1 cellular context compared by ENCODE assay signal in the genomic region with DNA sequence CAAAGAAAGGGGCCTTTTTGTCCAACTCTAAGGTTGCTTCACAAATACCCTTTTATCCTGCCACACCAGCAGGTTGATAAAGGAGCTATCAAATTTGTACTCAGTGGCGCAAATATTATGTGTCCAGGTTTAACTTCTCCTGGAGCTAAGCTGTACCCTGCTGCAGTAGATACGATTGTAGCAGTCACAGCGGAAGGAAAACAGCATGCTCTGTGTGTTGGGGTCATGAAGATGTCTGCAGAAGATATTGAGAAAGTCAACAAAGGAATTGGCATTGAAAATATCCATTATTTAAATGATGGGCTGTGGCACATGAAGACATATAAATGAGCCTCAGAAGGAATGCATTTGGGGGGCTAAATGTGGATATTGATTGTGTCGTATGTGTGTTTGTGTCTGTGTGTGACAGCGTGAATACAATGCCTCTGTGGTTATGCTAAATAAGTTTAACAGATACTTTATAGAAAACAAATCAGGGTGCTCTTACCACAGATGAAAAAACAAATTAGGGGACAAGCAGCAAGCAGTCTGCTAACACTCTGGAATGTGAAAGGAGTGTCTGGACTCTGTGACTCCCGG.
A peak's percentile ranks its signal among the peaks of the same experiment; 100 is the strongest.
TF ChIP-seq lines count a peak whose summit lies in the region.

No MANE protein-coding gene starts in this region.

TF ChIP-seq in HepG2, 621 proteins besides CTCF, POLR2A, EP300 and RAD21:
- TF ChIP-seq FOXO1 (CRISPR knock-in tag; IDR thresholded peaks at IDR 0.05): no peak
- no peak for TF ChIP-seq PITX1 (CRISPR knock-in tag; IDR thresholded peaks at IDR 0.05)
- no peak for TF ChIP-seq SIX1 (CRISPR knock-in tag; IDR thresholded peaks at IDR 0.05; ENCODE audit: borderline replicate concordance)
- 0 out of 2 replicates have a peak, but pooled peaks have one; percentile 3 for TF ChIP-seq ZNF749 (CRISPR knock-in tag; IDR thresholded peaks at IDR 0.05; ENCODE audit: borderline replicate concordance)
- no peak for TF ChIP-seq ZBTB1 (CRISPR knock-in tag; IDR thresholded peaks at IDR 0.05; ENCODE audit: borderline replicate concordance)
- no peak for TF ChIP-seq ZSCAN25 (CRISPR knock-in tag; IDR thresholded peaks at IDR 0.05)
- TF ChIP-seq ZNF883 (CRISPR knock-in tag; IDR thresholded peaks at IDR 0.05; ENCODE audit: not compliant biosample characterization): no peak
- no peak for TF ChIP-seq ZNF235 (CRISPR knock-in tag; IDR thresholded peaks at IDR 0.05; ENCODE audit: borderline replicate concordance)
- 0 out of 2 replicates have a peak, but pooled peaks have one; percentile 37 for TF ChIP-seq ZNF567 (CRISPR knock-in tag; IDR thresholded peaks at IDR 0.05; ENCODE audit: borderline replicate concordance)
- no peak for TF ChIP-seq NR2F1 (CRISPR knock-in tag; IDR thresholded peaks at IDR 0.05)
- TF ChIP-seq NFE2L2 (IDR thresholded peaks at IDR 0.05; ENCODE audit: low read length): 0 out of 2 replicates have a peak, but pooled peaks have one; percentile 19
- TF ChIP-seq, protein P1, sequence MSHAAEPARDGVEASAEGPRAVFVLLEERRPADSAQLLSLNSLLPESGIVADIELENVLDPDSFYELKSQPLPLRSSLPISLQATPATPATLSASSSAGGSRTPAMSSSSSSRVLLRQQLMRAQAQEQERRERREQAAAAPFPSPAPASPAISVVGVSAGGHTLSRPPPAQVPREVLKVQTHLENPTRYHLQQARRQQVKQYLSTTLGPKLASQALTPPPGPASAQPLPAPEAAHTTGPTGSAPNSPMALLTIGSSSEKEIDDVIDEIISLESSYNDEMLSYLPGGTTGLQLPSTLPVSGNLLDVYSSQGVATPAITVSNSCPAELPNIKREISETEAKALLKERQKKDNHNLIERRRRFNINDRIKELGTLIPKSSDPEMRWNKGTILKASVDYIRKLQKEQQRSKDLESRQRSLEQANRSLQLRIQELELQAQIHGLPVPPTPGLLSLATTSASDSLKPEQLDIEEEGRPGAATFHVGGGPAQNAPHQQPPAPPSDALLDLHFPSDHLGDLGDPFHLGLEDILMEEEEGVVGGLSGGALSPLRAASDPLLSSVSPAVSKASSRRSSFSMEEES (CRISPR knock-in tag; IDR thresholded peaks at IDR 0.05): no peak
- TF ChIP-seq ZBTB2 (CRISPR knock-in tag; IDR thresholded peaks at IDR 0.05; ENCODE audit: low read depth): no peak
- TF ChIP-seq SMAD9 (CRISPR knock-in tag; IDR thresholded peaks at IDR 0.05): 0 out of 2 replicates have a peak, but pooled peaks have one; percentile 63
- TF ChIP-seq MAFK (conservative IDR thresholded peaks at IDR 0.05 in 1 of 2, IDR thresholded peaks at IDR 0.05 in 1 of 2; ENCODE audit: low read length in 2 of 2): no peak
- TF ChIP-seq MTF2 (CRISPR knock-in tag; IDR thresholded peaks at IDR 0.05; ENCODE audit: borderline replicate concordance): 0 out of 2 replicates have a peak, but pooled peaks have one; percentile 17
- TF ChIP-seq KAT8 (CRISPR knock-in tag; IDR thresholded peaks at IDR 0.05): no peak
- TF ChIP-seq POLR2AphosphoS2 (IDR thresholded peaks at IDR 0.05; ENCODE audit: low read depth, low read length): peak; percentile 71; the same call in 1 of the 2 replicates
- 0 out of 2 replicates have a peak, but pooled peaks have one; percentile 16 for TF ChIP-seq ZNF747 (CRISPR knock-in tag; IDR thresholded peaks at IDR 0.05; ENCODE audit: borderline replicate concordance)
- TF ChIP-seq TBP (CRISPR knock-in tag; IDR thresholded peaks at IDR 0.05): no peak
- TF ChIP-seq ZNF709 (CRISPR knock-in tag; IDR thresholded peaks at IDR 0.05): peak; percentile 32; the same call in 1 of the 2 replicates
- TF ChIP-seq ZNF136 (CRISPR knock-in tag; IDR thresholded peaks at IDR 0.05; ENCODE audit: low read depth): 0 out of 2 replicates have a peak, but pooled peaks have one; percentile 20
TF ChIP-seq in HepG2: peak in this region for 9.
